8 cellular contexts compared by ENCODE assay signal in the genomic region with DNA sequence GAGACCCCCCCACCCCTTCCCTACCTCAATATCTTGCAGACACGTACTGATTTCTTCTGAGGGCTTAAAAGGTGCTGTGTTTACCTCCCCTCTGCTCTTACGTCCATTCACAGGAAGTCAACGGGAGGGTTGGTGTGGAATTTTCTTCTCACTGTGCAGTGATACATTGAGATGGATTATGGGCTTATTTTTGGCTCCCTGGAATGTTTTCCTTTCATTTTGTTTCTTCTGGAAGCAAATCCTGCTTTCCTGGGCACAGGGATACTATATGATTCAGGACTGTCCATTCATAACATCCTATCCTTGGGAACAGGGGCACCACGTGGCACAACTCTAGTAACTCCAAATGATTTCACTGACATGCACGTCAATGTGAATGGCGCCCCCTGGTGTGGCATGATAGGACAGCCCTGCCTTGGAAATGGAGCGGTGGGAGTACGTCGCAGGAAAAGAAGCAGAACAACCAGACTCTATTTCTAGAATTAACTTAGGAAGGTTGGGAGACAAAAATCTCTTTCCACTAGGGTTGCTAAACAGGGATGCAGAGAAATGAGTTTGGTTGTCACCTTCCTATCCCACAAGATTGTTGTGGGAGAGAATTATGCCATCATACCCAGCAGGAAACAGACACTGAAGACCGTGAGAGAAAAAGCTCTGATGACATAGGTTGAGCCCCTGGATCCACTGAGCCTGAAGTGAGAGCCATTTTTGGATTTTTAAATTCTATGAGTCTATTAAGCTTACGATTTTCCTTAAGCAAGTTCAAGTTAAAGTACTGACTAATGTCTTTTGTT.
DNase-seq lines count a peak whose midpoint lies in the region; ATAC-seq, FAIRE-seq and TF ChIP-seq lines count a peak whose summit lies in the region.

No MANE protein-coding gene starts in this region.

- H2BK20ac ChIP-seq in H9 (ENCODE audit: low read depth, low read length, poor library complexity, severe bottlenecking): no peak overlapping the region

- H2BK120ac ChIP-seq in H9 (ENCODE audit: low read depth, low read length, poor library complexity, severe bottlenecking): no peak overlapping the region

- H4K5ac ChIP-seq in H9 (ENCODE audit: insufficient read length, low read depth, low read length): no peak overlapping the region

- no peaks in the 10 kb centered on the region for H3K27me3 ChIP-seq in CD8-positive, alpha-beta T cell (ENCODE audit: insufficient read depth, low read length)
- H3K27me3 ChIP-seq in H9 (ENCODE audit: insufficient read depth, low read length) (no peaks in the 10 kb centered on the region), endothelial cell of umbilical vein (ENCODE audit: control insufficient read depth in 2 of 2, insufficient read depth in 2 of 2, low read length in 2 of 2) (peaks cover 0 to 1% of the 10 kb centered on the region in 2 experiments)

- no peaks in the 10 kb centered on the region for H4K20me1 ChIP-seq in H9 (ENCODE audit: control insufficient read depth, insufficient read depth, insufficient read length)
- no peaks in the 10 kb centered on the region for H4K20me1 ChIP-seq in endothelial cell of umbilical vein (replicated peaks; ENCODE audit: control insufficient read depth, extremely low read depth, insufficient read depth, low read length)

- no peak overlapping the region for H3K18ac ChIP-seq in H9 (ENCODE audit: insufficient read length, low read depth, low read length)

- CTCF ChIA-PET in CD8-positive, alpha-beta T cell (lab: Charles Lee): interaction anchor here (1.0 to 3.9 kb wide), 4 partner anchors 8 to 180 kb away, joined by 4 to 59 read pairs (median 6); no protein-coding TSS in a partner anchor
- CTCF ChIA-PET in endothelial cell of umbilical vein (lab: Charles Lee): interaction anchor here (0.5 to 4.5 kb wide), 5 partner anchors 12 to 181 kb away, joined by 3 to 37 read pairs (median 7); no protein-coding TSS in a partner anchor

- H3K4me2 ChIP-seq in H9 (ENCODE audit: insufficient read depth, insufficient read length, low read length) (no peak overlapping the region), endothelial cell of umbilical vein (ENCODE audit: insufficient read depth, low read length) (no peak overlapping the region)

- no peak overlapping the region for H3T11ph ChIP-seq in H9 (ENCODE audit: low read length)

- peak; percentile 41 for TF ChIP-seq CTCF in CD8-positive, alpha-beta T cell (IDR thresholded peaks at IDR 0.05)
- TF ChIP-seq CTCF in H9 (conservative IDR thresholded peaks at IDR 0.05): peak; percentile 92
- peak; percentile 78 to 84 for TF ChIP-seq CTCF in endothelial cell of umbilical vein (IDR thresholded peaks at IDR 0.05; ENCODE audit: extremely low read depth in 1 of 2, insufficient read depth in 1 of 2, low read depth in 1 of 2, low read length in 2 of 2)

- H3K27me3 Mint-ChIP-seq in CD8-positive, alpha-beta T cell (ENCODE audit: low read depth): peaks cover 35% of the 10 kb centered on the region
- peaks cover 20% of the 10 kb centered on the region for H3K27me3 Mint-ChIP-seq in H9 (ENCODE audit: low read depth)

- peak in 6 of 7 experiments; percentile 21 to 62 (median 50) for DNase-seq in CD8-positive, alpha-beta T cell
- peak; percentile 83 for DNase-seq in H9
- peak; percentile 72 for DNase-seq in NCI-H69 (lab: John Stamatoyannopoulos, UW)
- DNase-seq in activated CD8-positive, alpha-beta memory T cell treated with anti-CD3 and anti-CD28 coated beads for 1 hour (ENCODE audit: extremely low read depth in 1 of 2, low read depth in 1 of 2): peak; percentile 9 to 37
- peak; percentile 65 for DNase-seq in endothelial cell of umbilical vein (ENCODE audit: low read depth, low spot score)
- peak; percentile 56 for DNase-seq in mucosa of gallbladder (ENCODE audit: low spot score)
- DNase-seq in stimulated activated effector memory CD8-positive, alpha-beta T cell treated with anti-CD3 and anti-CD28 coated beads, Interleukin-12 subunit alpha, Interleukin-12 subunit beta, amount 100 ng/mL, for 72 hours (ENCODE audit: low spot score in 2 of 2): peak; percentile 49 to 81

- H3K14ac ChIP-seq in H9 (ENCODE audit: insufficient read depth, low read length): no peak overlapping the region

- no peak overlapping the region for H2AK5ac ChIP-seq in H9 (ENCODE audit: insufficient read length, low read length)

- H3K27ac ChIP-seq in CD8-positive, alpha-beta T cell (ENCODE audit: low read depth, low read length): no peak overlapping the region
- H3K27ac ChIP-seq in H9 (ENCODE audit: insufficient read length, low read depth, low read length) (no peak overlapping the region), endothelial cell of umbilical vein (ENCODE audit: insufficient read depth, low read depth, low read length) (no peak overlapping the region)

- no peaks in the 10 kb centered on the region for H3K9me3 ChIP-seq in CD8-positive, alpha-beta T cell (ENCODE audit: low read length)
- no peaks in the 10 kb centered on the region for H3K9me3 ChIP-seq in H9 (ENCODE audit: control insufficient read depth, low read depth, low read length)
- no peaks in the 10 kb centered on the region for H3K9me3 ChIP-seq in endothelial cell of umbilical vein (replicated peaks; ENCODE audit: control insufficient read depth, insufficient read depth, low read length)

- BruUV-seq in endothelial cell of umbilical vein (replicated peaks; lab: Mats Ljungman, UMichigan): no TSS peak

- POLR2A ChIA-PET in CD8-positive, alpha-beta T cell (lab: Charles Lee): no interaction called here
- POLR2A ChIA-PET in endothelial cell of umbilical vein (lab: Charles Lee): no interaction called here

- H3K23me2 ChIP-seq in H9 (ENCODE audit: insufficient read length, low read depth, low read length, poor library complexity, severe bottlenecking): no peaks in the 10 kb centered on the region

- no peak overlapping the region for H2BK15ac ChIP-seq in H9 (ENCODE audit: low read depth, low read length)

- no peak overlapping the region for H3K27ac Mint-ChIP-seq in CD8-positive, alpha-beta T cell
- no peak overlapping the region for H3K27ac Mint-ChIP-seq in H9
- no peak overlapping the region for H3K27ac Mint-ChIP-seq in stimulated activated effector memory CD8-positive, alpha-beta T cell treated with anti-CD3 and anti-CD28 coated beads, Interleukin-12 subunit alpha, Interleukin-12 subunit beta, amount 100 ng/mL, for 72 hours

- no peaks in the 10 kb centered on the region for H3K9me1 ChIP-seq in endothelial cell of umbilical vein (replicated peaks; ENCODE audit: control insufficient read depth, extremely low read depth, insufficient read depth, low read length)

- peak; percentile 82 for FAIRE-seq in endothelial cell of umbilical vein (lab: Jason Lieb, UNC)

- H3K4me3 ChIP-seq in CD8-positive, alpha-beta T cell (ENCODE audit: low read depth, low read length): no peak overlapping the region
- H3K4me3 ChIP-seq in endothelial cell of umbilical vein (replicated peaks in 1 of 3; ENCODE audit: insufficient read depth in 1 of 3, low read depth in 1 of 3, low read length in 3 of 3): no peak overlapping the region

- H3K23ac ChIP-seq in H9 (ENCODE audit: insufficient read length, low read depth, low read length): no peak overlapping the region

- H3K4me3 Mint-ChIP-seq in CD8-positive, alpha-beta T cell: no peak overlapping the region
- H3K4me3 Mint-ChIP-seq in H9: no peak overlapping the region
- H3K4me3 Mint-ChIP-seq in stimulated activated effector memory CD8-positive, alpha-beta T cell treated with anti-CD3 and anti-CD28 coated beads, Interleukin-12 subunit alpha, Interleukin-12 subunit beta, amount 100 ng/mL, for 72 hours: no peak overlapping the region

- dilution Hi-C loops in endothelial cell of umbilical vein (cut with MboI; ENCODE audit: extremely low pct_ligation_motif_present, low sequenced_read_pairs): no loop called here

- H3K56ac ChIP-seq in H9 (ENCODE audit: insufficient read length, low read depth, low read length): no peak overlapping the region

- no peak overlapping the region for H4K91ac ChIP-seq in H9 (ENCODE audit: insufficient read length, low read depth, low read length)

- intact Hi-C loops in CD8-positive, alpha-beta T cell (cut with DNase I, micrococcal nuclease): loop anchor here in 1 of 2 experiments (10.0 kb wide), 2 partner anchors 450 to 1610 kb away; partner anchors contain the start of genes CD44 and PRR5L
- intact Hi-C loops in endothelial cell of umbilical vein (cut with micrococcal nuclease): no loop called here

- H2BK12ac ChIP-seq in H9 (ENCODE audit: insufficient read length, low read depth, low read length): no peak overlapping the region

- no peak overlapping the region for H3K9ac ChIP-seq in H9 (ENCODE audit: extremely low read depth, insufficient read length, low read length)
- H3K9ac ChIP-seq in endothelial cell of umbilical vein (replicated peaks; ENCODE audit: extremely low read depth, insufficient read depth, low read length): no peak overlapping the region

- no peaks in the 10 kb centered on the region for H3K9me3 Mint-ChIP-seq in CD8-positive, alpha-beta T cell
- no peaks in the 10 kb centered on the region for H3K9me3 Mint-ChIP-seq in H9
- H3K9me3 Mint-ChIP-seq in stimulated activated effector memory CD8-positive, alpha-beta T cell treated with anti-CD3 and anti-CD28 coated beads, Interleukin-12 subunit alpha, Interleukin-12 subunit beta, amount 100 ng/mL, for 72 hours: no peaks in the 10 kb centered on the region

- no peaks in the 10 kb centered on the region for H3K36me3 ChIP-seq in CD8-positive, alpha-beta T cell (ENCODE audit: insufficient read depth, low read length)
- no peaks in the 10 kb centered on the region for H3K36me3 ChIP-seq in endothelial cell of umbilical vein (ENCODE audit: control insufficient read depth in 2 of 2, extremely low read depth in 1 of 2, insufficient read depth in 2 of 2, low read length in 2 of 2)

- no peak overlapping the region for H4K8ac ChIP-seq in H9 (replicated peaks; ENCODE audit: insufficient read length, low read depth, low read length)

- ATAC-seq in CD8-positive, alpha-beta T cell: no peak
- ATAC-seq in stimulated activated effector memory CD8-positive, alpha-beta T cell treated with anti-CD3 and anti-CD28 coated beads, Interleukin-12 subunit alpha, Interleukin-12 subunit beta, amount 100 ng/mL, for 72 hours: peak; percentile 48
- ATAC-seq in HG02610 (IDR thresholded peaks at IDR 0.05; ENCODE audit: unreplicated experiment): no peak

- H2AFZ ChIP-seq in H9 (ENCODE audit: low read length) (no peak overlapping the region), endothelial cell of umbilical vein (ENCODE audit: low read depth, low read length) (peak overlapping the region; percentile 26)

- H3K79me1 ChIP-seq in H9 (ENCODE audit: insufficient read depth, low read depth, low read length, poor library complexity, severe bottlenecking): no peaks in the 10 kb centered on the region

- H3K4me1 Mint-ChIP-seq in CD8-positive, alpha-beta T cell (ENCODE audit: low read depth): peaks cover 5% of the 10 kb centered on the region
- H3K4me1 Mint-ChIP-seq in H9: peaks cover 12 to 14% of the 10 kb centered on the region in 2 experiments
- peaks cover 15% of the 10 kb centered on the region for H3K4me1 Mint-ChIP-seq in stimulated activated effector memory CD8-positive, alpha-beta T cell treated with anti-CD3 and anti-CD28 coated beads, Interleukin-12 subunit alpha, Interleukin-12 subunit beta, amount 100 ng/mL, for 72 hours

- no peaks in the 10 kb centered on the region for H3K4me1 ChIP-seq in CD8-positive, alpha-beta T cell (ENCODE audit: insufficient read depth, low read length)
- H3K4me1 ChIP-seq in H9 (ENCODE audit: insufficient read depth, low read length): no peaks in the 10 kb centered on the region
- no peaks in the 10 kb centered on the region for H3K4me1 ChIP-seq in endothelial cell of umbilical vein (ENCODE audit: control insufficient read depth, extremely low read depth, insufficient read depth, low read length)

- no peaks in the 10 kb centered on the region for H3K36me3 Mint-ChIP-seq in CD8-positive, alpha-beta T cell
- no peaks in the 10 kb centered on the region for H3K36me3 Mint-ChIP-seq in H9 (ENCODE audit: insufficient read depth in 1 of 3, low read depth in 3 of 3)
- H3K36me3 Mint-ChIP-seq in stimulated activated effector memory CD8-positive, alpha-beta T cell treated with anti-CD3 and anti-CD28 coated beads, Interleukin-12 subunit alpha, Interleukin-12 subunit beta, amount 100 ng/mL, for 72 hours: no peaks in the 10 kb centered on the region

- H2BK5ac ChIP-seq in H9 (ENCODE audit: insufficient read length, low read length): no peak overlapping the region

- no peaks in the 10 kb centered on the region for H3K79me2 ChIP-seq in H9 (ENCODE audit: insufficient read depth, low read length)
- H3K79me2 ChIP-seq in endothelial cell of umbilical vein (ENCODE audit: control insufficient read depth, insufficient read depth, low read length): no peaks in the 10 kb centered on the region

- no CpG with 5 or more reads among the region's 11 CpGs for WGBS in H9 (ENCODE audit: extremely low coverage, insufficient read length, low lambda C conversion rate)

- no peak for TF ChIP-seq POLR2A in endothelial cell of umbilical vein (IDR thresholded peaks at IDR 0.05; ENCODE audit: low read depth, low read length)

- no peak overlapping the region for H3K4ac ChIP-seq in H9 (ENCODE audit: low read depth, low read length)

Comparison
In these comparisons a context has a peak if more than half of its experiments do, and no peak if none do; other contexts are left out.
1. DNase-seq: peak in every context shown above with its lines; median percentile 83 in H9; 72 in NCI-H69; 65 in endothelial cell of umbilical vein; 65 in stimulated activated effector memory CD8-positive, alpha-beta T cell treated with anti-CD3 and anti-CD28 coated beads, Interleukin-12 subunit alpha, Interleukin-12 subunit beta, amount 100 ng/mL, for 72 hours; 56 in mucosa of gallbladder; 50 in CD8-positive, alpha-beta T cell; 23 in activated CD8-positive, alpha-beta memory T cell treated with anti-CD3 and anti-CD28 coated beads for 1 hour.
2. CTCF ChIP-seq: peak in every context shown above with its lines; median percentile 92 in H9; 81 in endothelial cell of umbilical vein; 41 in CD8-positive, alpha-beta T cell.